ENCODE assay signal across 8 cellular contexts in the genomic region with DNA sequence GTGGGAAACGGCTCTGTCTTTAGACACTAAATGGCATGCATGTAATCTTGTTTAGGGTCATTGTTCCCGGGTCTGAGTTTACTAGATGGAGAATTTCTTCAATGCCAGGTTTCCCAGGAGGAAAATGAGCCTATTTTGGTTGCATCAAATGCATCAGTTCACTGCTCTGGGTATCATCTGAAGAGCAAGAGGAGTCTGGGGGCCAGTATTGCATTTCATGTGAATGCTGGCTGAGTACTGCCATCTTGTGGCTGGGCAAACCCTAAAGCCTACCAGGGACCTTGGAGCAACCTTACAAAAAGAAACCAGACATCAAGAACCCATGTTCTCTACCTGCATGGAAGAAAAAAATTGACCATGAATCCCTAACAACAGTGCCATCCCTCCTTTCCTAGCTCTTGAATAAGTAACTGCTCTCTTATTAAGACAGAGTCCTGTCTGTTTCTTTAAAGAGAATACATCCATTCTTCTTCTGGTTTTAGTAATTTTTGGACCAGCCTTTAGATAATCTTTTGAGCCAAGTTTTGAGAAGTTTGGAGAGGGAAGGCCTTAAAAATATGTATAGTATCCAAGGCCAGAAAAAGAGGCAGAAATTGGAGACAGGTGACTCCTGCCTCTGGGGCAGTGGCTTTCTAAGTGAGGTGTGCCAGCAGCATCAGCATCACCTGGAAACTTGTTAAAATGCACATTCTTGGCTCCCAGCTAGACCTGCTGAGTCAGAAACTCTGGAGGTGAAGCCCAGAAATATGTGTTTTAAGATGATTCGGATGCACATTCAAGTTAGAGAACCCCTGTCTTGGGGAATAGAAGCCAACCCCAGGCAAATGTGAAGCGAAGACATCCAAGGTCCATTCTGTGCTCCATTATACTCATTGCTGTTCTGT.
DNase-seq lines count a peak whose midpoint lies in the region; ATAC-seq and TF ChIP-seq lines count a peak whose summit lies in the region.

No MANE protein-coding gene starts in this region.

- no peak for ATAC-seq in HG03571 (IDR thresholded peaks at IDR 0.05; ENCODE audit: unreplicated experiment)

- DNase-seq in AG09309 (ENCODE audit: low read depth) (no peak), GM20000 (ENCODE audit: low spot score) (peak; percentile 34), NCI-H2171 treated with DMSO at 0.1 percent for 48 hours (lab: John Stamatoyannopoulos, UW) (peak; percentile 84), cerebellum (ENCODE audit: low spot score) (peak; percentile 13), medulla oblongata (ENCODE audit: extremely low spot score) (peak; percentile 86)
- DNase-seq in activated CD4-positive, alpha-beta T cell treated with anti-CD3 and anti-CD28 coated beads for 24 hours (ENCODE audit: low read depth in 2 of 2), result peak; percentile 60 to 64
- DNase-seq in stimulated activated CD8-positive, alpha-beta memory T cell treated with anti-CD3 and anti-CD28 coated beads, Interleukin-7, amount 100 ng/mL, for 24 hours (ENCODE audit: low read depth), result peak; percentile 55

- no peak overlapping the region for H3K4me3 ChIP-seq in AG09309 (ENCODE audit: control insufficient read depth, low read depth, low read length)

- TF ChIP-seq CTCF in AG09309 (IDR thresholded peaks at IDR 0.05; ENCODE audit: control insufficient read depth, insufficient read depth, low read depth, low read length, missing control alignments) (peak; percentile 48), GM20000 (IDR thresholded peaks at IDR 0.05; ENCODE audit: extremely low read depth, missing control alignments) (peak; percentile 79)
